In the genomic region with DNA sequence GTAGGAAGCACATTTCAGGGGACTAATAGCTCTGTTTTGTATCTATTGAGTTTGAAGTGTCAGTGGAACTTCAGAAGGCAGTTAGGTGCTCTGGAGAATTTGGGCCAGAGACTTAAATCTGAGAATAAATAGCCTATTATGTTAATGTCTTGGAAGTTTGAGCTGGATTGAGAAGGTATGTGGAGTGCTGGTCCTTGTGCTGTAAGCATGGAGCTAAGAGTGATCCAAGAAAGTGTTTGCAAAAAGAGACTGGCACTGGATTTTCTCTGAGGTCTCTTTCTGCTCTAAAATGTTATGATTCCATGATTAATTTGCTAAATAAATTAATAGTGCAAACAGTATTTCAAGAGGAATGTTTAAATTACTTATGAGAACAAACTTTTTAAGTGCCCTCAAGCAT, we compare ENCODE assay signal across 18 cellular contexts.
DNase-seq lines count a peak whose midpoint lies in the region; ATAC-seq and TF ChIP-seq lines count a peak whose summit lies in the region.
"Had no signal": no experiment of that assay in that cellular context is flagged by ENCODE, and none has a peak within 500 bp of the region (broad histone marks: within the 10 kb centered on the region; RNA-seq: fewer than 3 reads in every experiment).

No MANE protein-coding gene starts in this region.

- no peaks in the 10 kb centered on the region for H3K36me3 ChIP-seq in BLaER1
- H3K36me3 ChIP-seq in left lung = no peaks in the 10 kb centered on the region
- H3K36me3 ChIP-seq: HAP-1, MG63 had no signal

- H3K27ac Mint-ChIP-seq in T-helper 2 cell treated with Interferon-gamma antibody and Interleukin-4, amounts not matched to agents 5 μg/mL and 100 μg/mL, for 36 hours = no peak overlapping the region

- peaks cover 3% of the 10 kb centered on the region for H3K27me3 Mint-ChIP-seq in T-helper 2 cell treated with Interferon-gamma antibody and Interleukin-4, amounts not matched to agents 5 μg/mL and 100 μg/mL, for 36 hours (ENCODE audit: low read depth)

- peaks cover 14% of the 10 kb centered on the region for H3K9me3 Mint-ChIP-seq in T-helper 2 cell treated with Interferon-gamma antibody and Interleukin-4, amounts not matched to agents 5 μg/mL and 100 μg/mL, for 36 hours

- intact Hi-C loops in left lung (cut with DNase I) (no loop called here), Right ventricle myocardium superior (cut with DNase I) (no loop called here)

- H3K27ac ChIP-seq in BLaER1 (no peak overlapping the region), left lung (no peak overlapping the region)

- no peak for DNase-seq in T-helper 2 cell treated with Interferon-gamma antibody and Interleukin-4, amounts not matched to agents 5 μg/mL and 100 μg/mL, for 36 hours (ENCODE audit: low spot score)
- DNase-seq in T-helper 2 cell (no peak), DMS79 treated with DMSO at 0.1 percent for 48 hours (lab: John Stamatoyannopoulos, UW) (peak; percentile 90), left lung (no peak), AML-193 (lab: John Stamatoyannopoulos, UW) (no peak), Right ventricle myocardium superior (no peak), DMS53 treated with DMSO at 0.1 percent for 48 hours (lab: John Stamatoyannopoulos, UW; ENCODE audit: unreplicated experiment) (no peak)
- DNase-seq: C1 segment of cervical spinal cord, Karpas-422, MG63, NCI-H1092, NCI-H1694, NCI-H2107, NCI-H226, NCI-H524 treated with DMSO at 0.1 percent for 48 hours had no signal

- no peak overlapping the region for H3K4me3 ChIP-seq in BLaER1
- no peak overlapping the region for H3K4me3 ChIP-seq in left lung
- H3K4me3 ChIP-seq: HAP-1, MG63 had no signal

- peak overlapping the region; percentile 21 for H3K4me3 Mint-ChIP-seq in T-helper 2 cell treated with Interferon-gamma antibody and Interleukin-4, amounts not matched to agents 5 μg/mL and 100 μg/mL, for 36 hours

- peaks cover 79% of the 10 kb centered on the region for H3K4me1 Mint-ChIP-seq in T-helper 2 cell treated with Interferon-gamma antibody and Interleukin-4, amounts not matched to agents 5 μg/mL and 100 μg/mL, for 36 hours (ENCODE audit: low read depth)

- no peaks in the 10 kb centered on the region for H4K20me1 ChIP-seq in BLaER1

- H3K27me3 ChIP-seq in BLaER1 (no peaks in the 10 kb centered on the region), left lung (no peaks in the 10 kb centered on the region)
- H3K27me3 ChIP-seq: MG63 had no signal

- peaks cover 11% of the 10 kb centered on the region for H3K36me3 Mint-ChIP-seq in T-helper 2 cell treated with Interferon-gamma antibody and Interleukin-4, amounts not matched to agents 5 μg/mL and 100 μg/mL, for 36 hours (ENCODE audit: low read depth)

- ATAC-seq in left lung (peak; percentile 80), Right ventricle myocardium superior (ENCODE audit: poor library complexity) (no peak)
- ATAC-seq: Panc1 had no signal

- no peak for TF ChIP-seq CTCF in left lung (IDR thresholded peaks at IDR 0.05)

- H3K4me1 ChIP-seq in BLaER1 (peaks cover 23% of the 10 kb centered on the region), left lung (peaks cover 0 to 12% of the 10 kb centered on the region in 2 donors)
- H3K4me1 ChIP-seq: HAP-1 had no signal

- H3K9ac ChIP-seq in BLaER1 = no peak overlapping the region

- peak overlapping the region; percentile 41 for H3K4me2 ChIP-seq in BLaER1

- H3K9me3 ChIP-seq in BLaER1 = no peaks in the 10 kb centered on the region
- H3K9me3 ChIP-seq in left lung = no peaks in the 10 kb centered on the region
- H3K9me3 ChIP-seq: HAP-1, MG63 had no signal
